11 cellular contexts compared by ENCODE assay signal in genomic region chr14:25869854-25870253, GRCh38.
"Had no signal": no experiment of that assay in that cellular context is flagged by ENCODE, and none has a peak within 500 bp of the region (broad histone marks: within the 10 kb centered on the region; RNA-seq: fewer than 3 reads in every experiment).

No MANE protein-coding gene starts in this region.

- FAIRE-seq: H1, H54 had no signal

- H3K27ac ChIP-seq: GM23248 had no signal

- H3K4me1 ChIP-seq: HAP-1 had no signal

- H3K9me3 ChIP-seq: HAP-1 had no signal

- DNase-seq: GM23248, GOT3, H7, H9, HCEC 1CT, HFFc6 had no signal

- H3K36me3 ChIP-seq: HAP-1 had no signal

- ATAC-seq: HCT116 had no signal

- H3K4me3 ChIP-seq: GM23248, GM23338, HAP-1 had no signal

- H2AFZ ChIP-seq: GM23248 had no signal

- H3K9ac ChIP-seq: GM23248 had no signal
